Comparison of ENCODE assay signal across 2 cellular contexts in genomic region chr13:39779337-39780270, GRCh38.
TF ChIP-seq lines count a peak whose summit lies in the region.

No MANE protein-coding gene starts in this region.

TF ChIP-seq in IMR-90, 13 proteins besides CTCF, POLR2A, EP300 and RAD21:
- TF ChIP-seq NFE2L2 (IDR thresholded peaks at IDR 0.05; ENCODE audit: low read depth, low read length) (no peak), MAZ (IDR thresholded peaks at IDR 0.05; ENCODE audit: borderline replicate concordance, low read depth, low read length) (no peak), RCOR1 (IDR thresholded peaks at IDR 0.05; ENCODE audit: insufficient replicate concordance, low read length) (no peak), CEBPB (IDR thresholded peaks at IDR 0.05; ENCODE audit: low read depth, low read length) (no peak), MXI1 (IDR thresholded peaks at IDR 0.05; ENCODE audit: borderline replicate concordance, low read depth, low read length) (no peak), USF2 (IDR thresholded peaks at IDR 0.05; ENCODE audit: low read depth, low read length) (no peak), SMC3 (IDR thresholded peaks at IDR 0.05; ENCODE audit: low read depth, low read length) (no peak), MAFK (IDR thresholded peaks at IDR 0.05; ENCODE audit: low read depth, low read length) (no peak), FOS (IDR thresholded peaks at IDR 0.05; ENCODE audit: low read depth, low read length) (no peak), BHLHE40 (IDR thresholded peaks at IDR 0.05; ENCODE audit: low read depth, low read length) (no peak)
- TF ChIP-seq, protein P1, sequence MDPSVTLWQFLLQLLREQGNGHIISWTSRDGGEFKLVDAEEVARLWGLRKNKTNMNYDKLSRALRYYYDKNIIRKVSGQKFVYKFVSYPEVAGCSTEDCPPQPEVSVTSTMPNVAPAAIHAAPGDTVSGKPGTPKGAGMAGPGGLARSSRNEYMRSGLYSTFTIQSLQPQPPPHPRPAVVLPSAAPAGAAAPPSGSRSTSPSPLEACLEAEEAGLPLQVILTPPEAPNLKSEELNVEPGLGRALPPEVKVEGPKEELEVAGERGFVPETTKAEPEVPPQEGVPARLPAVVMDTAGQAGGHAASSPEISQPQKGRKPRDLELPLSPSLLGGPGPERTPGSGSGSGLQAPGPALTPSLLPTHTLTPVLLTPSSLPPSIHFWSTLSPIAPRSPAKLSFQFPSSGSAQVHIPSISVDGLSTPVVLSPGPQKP (IDR thresholded peaks at IDR 0.05; ENCODE audit: borderline replicate concordance, low read depth, low read length), result no peak

TF ChIP-seq in H1, 55 proteins besides CTCF, POLR2A, EP300 and RAD21:
- TF ChIP-seq SP4 (IDR thresholded peaks at IDR 0.05; ENCODE audit: low read length) (no peak), RFX5 (IDR thresholded peaks at IDR 0.05; ENCODE audit: borderline replicate concordance, low read depth, low read length) (no peak), HDAC6 (IDR thresholded peaks at IDR 0.05; ENCODE audit: low read depth, low read length) (no peak), PHF8 (conservative IDR thresholded peaks at IDR 0.05; ENCODE audit: low read depth, low read length) (no peak), POU5F1 (IDR thresholded peaks at IDR 0.05; ENCODE audit: low read depth, low read length) (no peak), RXRA (IDR thresholded peaks at IDR 0.05; ENCODE audit: insufficient read depth, low read depth, low read length) (no peak), YY1 (IDR thresholded peaks at IDR 0.05; ENCODE audit: low read depth, low read length) (no peak), RNF2 (IDR thresholded peaks at IDR 0.05; ENCODE audit: borderline replicate concordance, low read depth, low read length, missing control alignments, poor library complexity, severe bottlenecking) (no peak)
